14 cellular contexts compared by ENCODE assay signal in the genomic region with DNA sequence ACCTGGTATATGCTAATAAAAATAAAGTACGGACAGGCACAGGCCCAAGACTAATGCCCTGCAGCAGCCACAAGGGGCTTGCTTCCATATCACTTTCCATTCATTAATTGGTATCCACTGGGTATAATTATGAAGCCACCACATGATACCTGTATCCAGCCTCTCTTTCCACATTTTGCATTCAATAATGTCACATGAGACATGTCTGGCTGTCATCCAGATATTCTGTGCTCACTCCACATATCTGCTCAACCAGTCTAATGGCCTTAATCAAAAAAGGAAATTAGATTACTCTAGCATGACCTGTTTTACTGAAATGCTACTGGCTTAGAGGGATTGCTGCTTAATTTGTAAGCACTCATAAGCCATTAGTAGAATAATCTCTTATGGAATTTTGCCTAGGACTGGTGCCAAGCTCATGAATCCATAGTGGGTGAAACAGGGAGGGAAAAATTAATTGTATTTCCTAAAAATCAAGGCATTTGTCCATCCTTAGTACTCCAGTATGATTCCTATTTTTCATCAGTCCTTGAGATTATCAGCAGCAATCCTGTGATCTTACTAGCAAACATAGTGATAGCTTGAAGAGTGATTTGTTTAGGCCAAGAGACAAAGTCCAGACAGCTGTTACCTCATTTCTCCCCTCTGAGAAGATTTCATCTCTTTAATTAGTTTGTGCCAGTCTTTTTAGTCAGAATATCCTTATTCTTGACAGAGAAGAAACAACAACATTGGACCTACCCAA.
DNase-seq lines count a peak whose midpoint lies in the region; ATAC-seq, FAIRE-seq and TF ChIP-seq lines count a peak whose summit lies in the region.
"Had no signal": no experiment of that assay in that cellular context is flagged by ENCODE, and none has a peak within 500 bp of the region (broad histone marks: within the 10 kb centered on the region; RNA-seq: fewer than 3 reads in every experiment).

No MANE protein-coding gene starts in this region.

- TF ChIP-seq RAD21 in A549 (conservative IDR thresholded peaks at IDR 0.05 in 1 of 2, IDR thresholded peaks at IDR 0.05 in 1 of 2), result no peak

- peaks cover 8% of the 10 kb centered on the region; the same call in 1 of the 3 replicates for H3K4me1 ChIP-seq in A549
- H3K4me1 ChIP-seq: SJSA1 had no signal

- no peak for TF ChIP-seq EP300 in A549 (IDR thresholded peaks at IDR 0.05)

- WGBS in A549 (ENCODE audit: missing lambda C conversion rate), result 96% methylated on average over 1 of the region's 1 CpG

- no peak overlapping the region for H3K4me3 Mint-ChIP-seq in HFFc6
- H3K4me3 Mint-ChIP-seq in activated T-helper 17 cell treated with anti-CD3 and anti-CD28 coated beads, Interleukin-2, amount 50 U/mL, for 72 hours, result no peak overlapping the region
- H3K4me3 Mint-ChIP-seq: activated B cell treated with CpG ODN at 0.5 μM for 24 hours; activated naive CD4-positive, alpha-beta T cell treated with anti-CD3 and anti-CD28 coated beads for 36 hours had no signal

- no peaks in the 10 kb centered on the region for H3K9me3 ChIP-seq in A549
- H3K9me3 ChIP-seq: SJSA1, spleen, stomach had no signal

- FAIRE-seq in A549 (lab: Jason Lieb, UNC), result no peak

- H3K27ac ChIP-seq in A549, result peak overlapping the region in 1 of 2 experiments; percentile 29; a peak in 1 of 6 replicates
- H3K27ac ChIP-seq: SJSA1, spleen had no signal

- CTCF ChIA-PET in A549 (lab: Yijun Ruan, JAX), result interaction anchor here (1.0 to 1.3 kb wide), 3 partner anchors 12 to 120 kb away, joined by 3 to 4 read pairs (median 3); no protein-coding TSS in a partner anchor

- DNase-seq in A549 (ENCODE audit: low read depth in 1 of 2, low spot score in 1 of 2) (no peak), HFFc6 (no peak), NCI-H82 treated with DMSO at 0.1 percent for 48 hours (lab: John Stamatoyannopoulos, UW; ENCODE audit: unreplicated experiment) (peak; percentile 93), epithelial cell of esophagus (ENCODE audit: low read depth) (peak; percentile 45), Ammon's horn (ENCODE audit: low spot score) (no peak), NCI-H2227 treated with DMSO at 0.1 percent for 48 hours (lab: John Stamatoyannopoulos, UW) (no peak)
- DNase-seq: activated B cell treated with CpG ODN at 0.5 μM for 24 hours; activated naive CD4-positive, alpha-beta T cell treated with anti-CD3 and anti-CD28 coated beads for 36 hours; GOT3; spleen; stomach had no signal

- ATAC-seq in A549, result 0 out of 6 replicates have a peak, but pooled peaks of 1 of the 2 experiments have one; percentile 19
- ATAC-seq in activated T-helper 17 cell treated with anti-CD3 and anti-CD28 coated beads, Interleukin-2, amount 50 U/mL, for 72 hours (replicated peaks), result no peak
- no peak for ATAC-seq in HG02973 (IDR thresholded peaks at IDR 0.05; ENCODE audit: unreplicated experiment)

- H3K27ac Mint-ChIP-seq in HFFc6, result no peak overlapping the region
- no peak overlapping the region for H3K27ac Mint-ChIP-seq in activated T-helper 17 cell treated with anti-CD3 and anti-CD28 coated beads, Interleukin-2, amount 50 U/mL, for 72 hours
- H3K27ac Mint-ChIP-seq: activated B cell treated with CpG ODN at 0.5 μM for 24 hours; activated naive CD4-positive, alpha-beta T cell treated with anti-CD3 and anti-CD28 coated beads for 36 hours had no signal

- no peaks in the 10 kb centered on the region for H3K27me3 Mint-ChIP-seq in HFFc6 (ENCODE audit: insufficient read depth)
- no peaks in the 10 kb centered on the region for H3K27me3 Mint-ChIP-seq in activated T-helper 17 cell treated with anti-CD3 and anti-CD28 coated beads, Interleukin-2, amount 50 U/mL, for 72 hours

- no peaks in the 10 kb centered on the region for H3K36me3 Mint-ChIP-seq in HFFc6 (ENCODE audit: low read depth)
- H3K36me3 Mint-ChIP-seq in activated T-helper 17 cell treated with anti-CD3 and anti-CD28 coated beads, Interleukin-2, amount 50 U/mL, for 72 hours (ENCODE audit: low read depth), result no peaks in the 10 kb centered on the region

- POLR2A ChIA-PET in A549 (lab: Yijun Ruan, JAX), result no interaction called here

- TF ChIP-seq CTCF in A549 (IDR thresholded peaks at IDR 0.05), result no peak
- peak; percentile 28 for TF ChIP-seq CTCF in HFFc6 (IDR thresholded peaks at IDR 0.05)
- TF ChIP-seq CTCF in epithelial cell of esophagus (IDR thresholded peaks at IDR 0.05; ENCODE audit: insufficient read depth, low read depth, low read length, missing control alignments), result no peak

- no peaks in the 10 kb centered on the region for H3K9me3 Mint-ChIP-seq in HFFc6
- peaks cover 4% of the 10 kb centered on the region for H3K9me3 Mint-ChIP-seq in activated T-helper 17 cell treated with anti-CD3 and anti-CD28 coated beads, Interleukin-2, amount 50 U/mL, for 72 hours
- H3K9me3 Mint-ChIP-seq: activated B cell treated with CpG ODN at 0.5 μM for 24 hours; activated naive CD4-positive, alpha-beta T cell treated with anti-CD3 and anti-CD28 coated beads for 36 hours had no signal

- H3K4me1 Mint-ChIP-seq in HFFc6 (ENCODE audit: low read depth), result peaks cover 34% of the 10 kb centered on the region
- H3K4me1 Mint-ChIP-seq in activated T-helper 17 cell treated with anti-CD3 and anti-CD28 coated beads, Interleukin-2, amount 50 U/mL, for 72 hours, result peaks cover 14% of the 10 kb centered on the region

- H3K4me3 ChIP-seq in A549 (no peak overlapping the region), epithelial cell of esophagus (ENCODE audit: low read length) (no peak overlapping the region)
- H3K4me3 ChIP-seq: SJSA1, spleen, stomach had no signal

- peak overlapping the region; percentile 25; the same call in 1 of the 3 replicates for H3K4me2 ChIP-seq in A549

- TF ChIP-seq POLR2A in A549 (IDR thresholded peaks at IDR 0.05; ENCODE audit: low read length), result no peak

TF ChIP-seq in A549, 52 proteins besides CTCF, POLR2A, EP300 and RAD21:
- TF ChIP-seq SREBF2 (IDR thresholded peaks at IDR 0.05) (no peak), BCL3 (IDR thresholded peaks at IDR 0.05) (no peak), HDAC2 (IDR thresholded peaks at IDR 0.05) (no peak), FOXS1 (CRISPR knock-in tag; IDR thresholded peaks at IDR 0.05) (no peak), ATOH8 (CRISPR knock-in tag; IDR thresholded peaks at IDR 0.05; ENCODE audit: low read depth) (no peak), MYC (IDR thresholded peaks at IDR 0.05; ENCODE audit: borderline replicate concordance, low read length) (no peak), HOXB5 (CRISPR knock-in tag; IDR thresholded peaks at IDR 0.05) (no peak), CBX8 (IDR thresholded peaks at IDR 0.05) (no peak), RNF2 (IDR thresholded peaks at IDR 0.05; ENCODE audit: borderline replicate concordance, low read depth) (no peak), CEBPB (IDR thresholded peaks at IDR 0.05) (no peak), ESRRA (IDR thresholded peaks at IDR 0.05; ENCODE audit: borderline replicate concordance, low read length) (no peak)
TF ChIP-seq in A549: peak in this region for 0.

Comparison
In these comparisons a context has a peak if more than half of its experiments do, and no peak if none do; other contexts are left out.
1. DNase-seq: peak in NCI-H82 treated with DMSO at 0.1 percent for 48 hours (single experiment) and epithelial cell of esophagus (single experiment); none in A549 (0 of 2), HFFc6 (single experiment), Ammon's horn (single experiment) and NCI-H2227 treated with DMSO at 0.1 percent for 48 hours (single experiment).